ENCODE assay signal across 9 cellular contexts in the genomic region with DNA sequence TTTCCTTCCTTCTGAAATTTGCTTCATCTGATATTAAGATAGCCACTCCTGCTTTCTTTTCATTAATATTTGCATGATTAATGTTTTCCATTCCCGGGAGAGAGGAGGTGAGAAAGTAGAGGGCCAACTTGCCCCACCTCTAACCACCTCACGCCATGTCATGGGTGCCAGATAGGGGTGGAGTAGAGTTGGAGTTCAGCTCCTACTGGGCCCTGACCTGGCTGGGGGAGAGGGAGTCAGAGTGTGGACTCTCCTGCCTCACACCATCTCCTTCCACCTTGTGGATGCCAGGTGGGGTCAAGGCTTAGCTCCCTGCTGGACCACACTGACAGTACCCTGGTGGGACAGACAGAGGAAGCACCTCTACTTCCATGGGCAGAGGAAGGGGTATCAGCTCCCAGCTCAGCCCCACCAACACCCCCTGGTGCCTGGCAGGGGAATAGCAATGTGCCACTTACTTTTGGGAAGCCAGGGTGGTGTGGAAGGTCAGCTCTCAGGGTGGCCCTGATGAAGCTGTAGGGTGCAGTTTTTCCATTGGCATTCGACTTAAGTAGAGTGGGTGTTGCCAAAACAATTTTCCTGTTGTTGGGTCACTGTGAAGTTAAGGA. TPM values are rescaled to one million over a fixed set of nuclear protein-coding genes. Genes with fewer than 3 reads are reported as not detected.
DNase-seq lines count a peak whose midpoint lies in the region; ATAC-seq, FAIRE-seq and TF ChIP-seq lines count a peak whose summit lies in the region.
"Had no signal": no experiment of that assay in that cellular context is flagged by ENCODE, and none has a peak within 500 bp of the region (broad histone marks: within the 10 kb centered on the region; RNA-seq: fewer than 3 reads in every experiment).

No MANE protein-coding gene starts in this region.

- CTCF ChIA-PET in HEK293T (lab: Yijun Ruan, JAX) = interaction anchor here (0.5 to 1.1 kb wide), 3 partner anchors 19 to 850 kb away, joined by 3 read pairs; no protein-coding TSS in a partner anchor

- H3K9me3 ChIP-seq in keratinocyte (ENCODE audit: control insufficient read depth, low read depth, low read length) = no peaks in the 10 kb centered on the region
- no peaks in the 10 kb centered on the region for H3K9me3 ChIP-seq in thyroid gland

- H3K9ac ChIP-seq in keratinocyte (ENCODE audit: control insufficient read depth, extremely low read depth, insufficient read depth, low read length) = no peak overlapping the region

- H2AFZ ChIP-seq in keratinocyte (ENCODE audit: control insufficient read depth, low read length) = no peak overlapping the region

- TF ChIP-seq POLR2A in thyroid gland (IDR thresholded peaks at IDR 0.05) = no peak

- H3K27me3 ChIP-seq in keratinocyte (ENCODE audit: control insufficient read depth, extremely low read depth, insufficient read depth, low read length) (no peaks in the 10 kb centered on the region), thyroid gland (no peaks in the 10 kb centered on the region)

- no peaks in the 10 kb centered on the region for H3K9me1 ChIP-seq in keratinocyte (ENCODE audit: control insufficient read depth, extremely low read depth, insufficient read depth, low read length)

- H3K36me3 ChIP-seq in keratinocyte (ENCODE audit: control insufficient read depth in 2 of 2, extremely low read depth in 1 of 2, insufficient read depth in 2 of 2, low read length in 2 of 2) = peaks cover 0 to 5% of the 10 kb centered on the region in 2 experiments
- H3K36me3 ChIP-seq in thyroid gland = peaks cover 24 to 26% of the 10 kb centered on the region in 2 donors
- H3K36me3 ChIP-seq: HAP-1 had no signal

- no peak overlapping the region for H3K4me2 ChIP-seq in keratinocyte (ENCODE audit: control insufficient read depth, extremely low read depth, insufficient read depth, low read depth, low read length)

- dilution Hi-C loops in keratinocyte (cut with MboI; ENCODE audit: extremely low pct_ligation_motif_present, low sequenced_read_pairs) = no loop called here

- no peak for FAIRE-seq in keratinocyte (lab: Jason Lieb, UNC)

- peak; percentile 55 to 59 for DNase-seq in AML-193 (lab: John Stamatoyannopoulos, UW)
- peak; percentile 40 for DNase-seq in HEK293T (ENCODE audit: extremely low spot score)
- DNase-seq in activated CD8-positive, alpha-beta memory T cell treated with anti-CD3 and anti-CD28 coated beads for 24 hours = peak; percentile 75
- no peak for DNase-seq in keratinocyte (ENCODE audit: low read depth, low spot score)
- DNase-seq in thyroid gland = no peak
- no peak for DNase-seq in medulla oblongata (ENCODE audit: extremely low spot score)

- POLR2A ChIA-PET in HEK293T (lab: Yijun Ruan, JAX) = no interaction called here

- H3K4me1 ChIP-seq in keratinocyte (ENCODE audit: control insufficient read depth, extremely low read depth, insufficient read depth, low read length) = no peaks in the 10 kb centered on the region
- H3K4me1 ChIP-seq in thyroid gland = no peaks in the 10 kb centered on the region
- H3K4me1 ChIP-seq: HAP-1 had no signal

- 89 to 90% methylated on average over 3 of the region's 3 CpGs for WGBS in thyroid gland, 2 donors

- intact Hi-C loops in thyroid gland (cut with DNase I) = no loop called here

- no peaks in the 10 kb centered on the region for H4K20me1 ChIP-seq in keratinocyte (ENCODE audit: control insufficient read depth, extremely low read depth, insufficient read depth, low read length)

- no peaks in the 10 kb centered on the region for H3K79me2 ChIP-seq in keratinocyte (ENCODE audit: control insufficient read depth, insufficient read depth, low read length)

- peak; percentile 71 to 76 (median 72) for TF ChIP-seq CTCF in keratinocyte (optimal IDR thresholded peaks at IDR 0.05 in 1 of 3, IDR thresholded peaks at IDR 0.05 in 1 of 3, conservative IDR thresholded peaks at IDR 0.05 in 1 of 3; ENCODE audit: extremely low read depth in 1 of 3, insufficient read depth in 2 of 3, low read length in 3 of 3)
- peak in 3 of 6 experiments; percentile 9 to 37 (median 12) for TF ChIP-seq CTCF in thyroid gland (IDR thresholded peaks at IDR 0.05)

- no peak overlapping the region for H3K27ac ChIP-seq in keratinocyte (ENCODE audit: control insufficient read depth, insufficient read depth, low read length)
- no peak overlapping the region for H3K27ac ChIP-seq in thyroid gland

- H3K4me3 ChIP-seq in keratinocyte (ENCODE audit: control insufficient read depth in 2 of 3, extremely low read depth in 1 of 3, insufficient read depth in 2 of 3, low read depth in 1 of 3, low read length in 3 of 3) = no peak overlapping the region
- no peak overlapping the region for H3K4me3 ChIP-seq in thyroid gland (replicated peaks in 1 of 3)
- H3K4me3 ChIP-seq: HAP-1 had no signal

- ATAC-seq in HG03108 (IDR thresholded peaks at IDR 0.05; ENCODE audit: unreplicated experiment) (no peak), HG03095 (IDR thresholded peaks at IDR 0.05; ENCODE audit: unreplicated experiment) (no peak)

TF ChIP-seq in HEK293T, 16 proteins besides CTCF, POLR2A, EP300 and RAD21:
- TF ChIP-seq L3MBTL2 (conservative IDR thresholded peaks at IDR 0.05) (no peak), CTBP1 (IDR thresholded peaks at IDR 0.05; ENCODE audit: borderline replicate concordance) (no peak), TARDBP (IDR thresholded peaks at IDR 0.05) (no peak), ARNT (IDR thresholded peaks at IDR 0.05) (no peak), ZNF384 (IDR thresholded peaks at IDR 0.05) (no peak), FOXM1 (IDR thresholded peaks at IDR 0.05; ENCODE audit: borderline replicate concordance) (no peak), SP1 (IDR thresholded peaks at IDR 0.05) (no peak), ELF4 (IDR thresholded peaks at IDR 0.05) (no peak), FOXA1 (IDR thresholded peaks at IDR 0.05) (no peak), HDGF (IDR thresholded peaks at IDR 0.05; ENCODE audit: borderline replicate concordance) (no peak), BHLHE40 (IDR thresholded peaks at IDR 0.05; ENCODE audit: borderline replicate concordance) (no peak), LEF1 (IDR thresholded peaks at IDR 0.05; ENCODE audit: borderline replicate concordance) (no peak), FOXK2 (IDR thresholded peaks at IDR 0.05) (no peak), SUZ12 (IDR thresholded peaks at IDR 0.05) (no peak)
- TF ChIP-seq, protein P1, sequence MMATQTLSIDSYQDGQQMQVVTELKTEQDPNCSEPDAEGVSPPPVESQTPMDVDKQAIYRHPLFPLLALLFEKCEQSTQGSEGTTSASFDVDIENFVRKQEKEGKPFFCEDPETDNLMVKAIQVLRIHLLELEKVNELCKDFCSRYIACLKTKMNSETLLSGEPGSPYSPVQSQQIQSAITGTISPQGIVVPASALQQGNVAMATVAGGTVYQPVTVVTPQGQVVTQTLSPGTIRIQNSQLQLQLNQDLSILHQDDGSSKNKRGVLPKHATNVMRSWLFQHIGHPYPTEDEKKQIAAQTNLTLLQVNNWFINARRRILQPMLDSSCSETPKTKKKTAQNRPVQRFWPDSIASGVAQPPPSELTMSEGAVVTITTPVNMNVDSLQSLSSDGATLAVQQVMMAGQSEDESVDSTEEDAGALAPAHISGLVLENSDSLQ (IDR thresholded peaks at IDR 0.05) = no peak
TF ChIP-seq in HEK293T: peak in this region for 0.

RNA-seq across cellular contexts. Expression of a gene that starts 28.0 kb away (rescaled TPM):
- 5.0 to 8.3 TPM (median 7.0 TPM) in 3 replicates for polyA plus RNA-seq in keratinocyte
- polyA plus RNA-seq in keratinocyte (2011; ENCODE audit: low read depth) = 3.1 TPM
- polyA plus RNA-seq in keratinocyte (2011; cell fraction: cytosol; rRNA removed) = 3.5 and 7.6 TPM in 2 replicates
- 8.3 and 12.2 TPM in 2 replicates for polyA plus RNA-seq in keratinocyte (2011; cell fraction: nucleus; rRNA removed)
- polyA plus RNA-seq in keratinocyte (2012; ENCODE audit: low replicate concordance) = 4.7 and 7.9 TPM in 2 replicates
- 2.7 to 6.8 TPM (median 3.4 TPM) in 3 replicates for polyA minus RNA-seq in keratinocyte
- polyA minus RNA-seq in keratinocyte (2011; cell fraction: cytosol; rRNA and poly(A)+ RNA removed) = 17.1 TPM
- polyA minus RNA-seq in keratinocyte (2011; cell fraction: nucleus; rRNA and poly(A)+ RNA removed) = 10.3 and 11.1 TPM in 2 replicates
- total RNA-seq in thyroid gland = 10 to 100 TPM; 15.3 to 24.2 (median 19.2) TPM

RNA-seq across cellular contexts. Expression of a gene that starts 44.8 kb away (rescaled TPM):
- polyA plus RNA-seq in keratinocyte = not detected in 3 replicates
- polyA plus RNA-seq in keratinocyte (2011; ENCODE audit: low read depth) = not detected
- polyA plus RNA-seq in keratinocyte (2011; cell fraction: cytosol; rRNA removed) = not detected in 2 replicates
- not detected in 2 replicates for polyA plus RNA-seq in keratinocyte (2011; cell fraction: nucleus; rRNA removed)
- not detected in 2 replicates for polyA plus RNA-seq in keratinocyte (2012; ENCODE audit: low replicate concordance)
- polyA minus RNA-seq in keratinocyte = not detected in 3 replicates
- polyA minus RNA-seq in keratinocyte (2011; cell fraction: cytosol; rRNA and poly(A)+ RNA removed) = not detected
- not detected in 2 replicates for polyA minus RNA-seq in keratinocyte (2011; cell fraction: nucleus; rRNA and poly(A)+ RNA removed)
- not detected for total RNA-seq in thyroid gland

Comparison
In these comparisons a context has a peak if more than half of its experiments do, and no peak if none do; other contexts are left out.
1. DNase-seq: peak in AML-193 (2 of 2), HEK293T (single experiment) and activated CD8-positive, alpha-beta memory T cell treated with anti-CD3 and anti-CD28 coated beads for 24 hours (single experiment); none in keratinocyte (single experiment), thyroid gland (0 of 2) and medulla oblongata (single experiment).